ENCODE assay signal across 10 cellular contexts in genomic region chr3:119937229-119937628, GRCh38.
A peak's percentile ranks its signal among the peaks of the same experiment; 100 is the strongest.
DNase-seq lines count a peak whose midpoint lies in the region; ATAC-seq, FAIRE-seq and TF ChIP-seq lines count a peak whose summit lies in the region.
"Had no signal": no experiment of that assay in that cellular context is flagged by ENCODE, and none has a peak within 500 bp of the region (broad histone marks: within the 10 kb centered on the region; RNA-seq: fewer than 3 reads in every experiment).

No MANE protein-coding gene starts in this region.

- H3K27ac Mint-ChIP-seq in activated T-helper 1 cell treated with anti-CD3 and anti-CD28 coated beads, Interleukin-12 subunit alpha, Interleukin-12 subunit beta, Interleukin-2, Interleukin-4 antibody, amounts not matched to agents 30 ng/mL and 10 ng/mL and 1 ng/mL, durations not matched to agents 14 hours and 24 hours and 36 hours, result peak overlapping the region; percentile 42
- H3K27ac Mint-ChIP-seq: activated B cell treated with CpG ODN at 0.5 μM for 24 hours had no signal

- H3K27me3 ChIP-seq in mammary epithelial cell (ENCODE audit: insufficient read depth, low read length), result no peaks in the 10 kb centered on the region
- H3K27me3 ChIP-seq in breast epithelium, result no peaks in the 10 kb centered on the region
- H3K27me3 ChIP-seq in BE2C, result no peaks in the 10 kb centered on the region
- H3K27me3 ChIP-seq: BLaER1 treated with 17β-estradiol and CSF1 and Interleukin-3, amounts not matched to agents 10 nM and 100 nM had no signal

- no peaks in the 10 kb centered on the region for H3K4me1 ChIP-seq in mammary epithelial cell (ENCODE audit: insufficient read depth, low read length)
- no peaks in the 10 kb centered on the region for H3K4me1 ChIP-seq in breast epithelium
- H3K4me1 ChIP-seq in BE2C, result no peaks in the 10 kb centered on the region
- H3K4me1 ChIP-seq: BLaER1 treated with 17β-estradiol and CSF1 and Interleukin-3, amounts not matched to agents 10 nM and 100 nM had no signal

- H4K20me1 ChIP-seq in mammary epithelial cell (ENCODE audit: insufficient read depth, low read length), result peaks cover 5% of the 10 kb centered on the region

- peaks cover 86% of the 10 kb centered on the region for H3K79me2 ChIP-seq in mammary epithelial cell (ENCODE audit: insufficient read depth, low read length)

- peaks cover 18% of the 10 kb centered on the region for H3K4me1 Mint-ChIP-seq in activated T-helper 1 cell treated with anti-CD3 and anti-CD28 coated beads, Interleukin-12 subunit alpha, Interleukin-12 subunit beta, Interleukin-2, Interleukin-4 antibody, amounts not matched to agents 30 ng/mL and 10 ng/mL and 1 ng/mL, durations not matched to agents 14 hours and 24 hours and 36 hours (ENCODE audit: low read depth)

- DNase-seq in mammary epithelial cell, result peak; percentile 5
- DNase-seq in breast epithelium (ENCODE audit: low spot score in 2 of 2), result no peak
- DNase-seq in activated T-helper 1 cell treated with anti-CD3 and anti-CD28 coated beads, Interleukin-12 subunit alpha, Interleukin-12 subunit beta, Interleukin-2, Interleukin-4 antibody, amounts not matched to agents 30 ng/mL and 10 ng/mL and 1 ng/mL, durations not matched to agents 14 hours and 24 hours and 36 hours (ENCODE audit: low spot score), result peak; percentile 22
- DNase-seq in stimulated activated CD8-positive, alpha-beta memory T cell treated with anti-CD3 and anti-CD28 coated beads, Interleukin-15, amount 100 ng/mL, for 48 hours (ENCODE audit: low read depth in 2 of 2), result peak; percentile 39 to 45
- DNase-seq in AML-193 (lab: John Stamatoyannopoulos, UW), result no peak
- DNase-seq in BE2C, result no peak
- DNase-seq in HTR-8/SVneo (ENCODE audit: insufficient read length, low spot score), result no peak
- DNase-seq: activated B cell treated with CpG ODN at 0.5 μM for 24 hours had no signal

- intact Hi-C loops in mammary epithelial cell (cut with micrococcal nuclease), result loop anchor here (5.0 kb wide), 1 partner anchor 75 kb away; no protein-coding TSS in a partner anchor
- intact Hi-C loops in breast epithelium (cut with DNase I; ENCODE audit: low total_unique reads), result no loop called here
- intact Hi-C loops in activated T-helper 1 cell treated with anti-CD3 and anti-CD28 coated beads, Interleukin-12 subunit alpha, Interleukin-12 subunit beta, Interleukin-2, Interleukin-4 antibody, amounts not matched to agents 30 ng/mL and 10 ng/mL and 1 ng/mL, durations not matched to agents 14 hours and 24 hours and 36 hours (cut with micrococcal nuclease), result loop anchor here (1.0 kb wide), 2 partner anchors 25 to 156 kb away; no protein-coding TSS in a partner anchor

- no peak for TF ChIP-seq CTCF in mammary epithelial cell (conservative IDR thresholded peaks at IDR 0.05 in 1 of 2, IDR thresholded peaks at IDR 0.05 in 1 of 2; ENCODE audit: extremely low read depth in 1 of 2, insufficient read depth in 1 of 2, low read depth in 1 of 2, low read length in 2 of 2)
- no peak for TF ChIP-seq CTCF in breast epithelium (IDR thresholded peaks at IDR 0.05)
- no peak for TF ChIP-seq CTCF in BE2C (IDR thresholded peaks at IDR 0.05; ENCODE audit: low read depth, low read length)

- H3K4me2 ChIP-seq in mammary epithelial cell (ENCODE audit: insufficient read depth, low read depth, low read length), result peak overlapping the region; percentile 22
- H3K4me2 ChIP-seq: BLaER1 treated with 17β-estradiol and CSF1 and Interleukin-3, amounts not matched to agents 10 nM and 100 nM had no signal

- H3K4me3 Mint-ChIP-seq in activated T-helper 1 cell treated with anti-CD3 and anti-CD28 coated beads, Interleukin-12 subunit alpha, Interleukin-12 subunit beta, Interleukin-2, Interleukin-4 antibody, amounts not matched to agents 30 ng/mL and 10 ng/mL and 1 ng/mL, durations not matched to agents 14 hours and 24 hours and 36 hours, result peak overlapping the region; percentile 8

- no peak for FAIRE-seq in HTR-8/SVneo (lab: Jason Lieb, UNC)

- CTCF ChIA-PET in mammary epithelial cell (lab: Charles Lee; ENCODE audit: low non-redundant PET), result no interaction called here

- H2AFZ ChIP-seq in mammary epithelial cell (ENCODE audit: low read depth, low read length), result no peak overlapping the region

- H3K9ac ChIP-seq in mammary epithelial cell (ENCODE audit: insufficient read depth, low read length), result no peak overlapping the region
- H3K9ac ChIP-seq: BLaER1 treated with 17β-estradiol and CSF1 and Interleukin-3, amounts not matched to agents 10 nM and 100 nM had no signal

- 75% methylated on average over 2 of the region's 2 CpGs for WGBS in mammary epithelial cell (ENCODE audit: low coverage, missing lambda C conversion rate)

- H3K27ac ChIP-seq in mammary epithelial cell (ENCODE audit: insufficient read depth, low read depth, low read length), result no peak overlapping the region
- no peak overlapping the region for H3K27ac ChIP-seq in breast epithelium
- H3K27ac ChIP-seq: BLaER1 treated with 17β-estradiol and CSF1 and Interleukin-3, amounts not matched to agents 10 nM and 100 nM had no signal

- H3K27me3 Mint-ChIP-seq in activated T-helper 1 cell treated with anti-CD3 and anti-CD28 coated beads, Interleukin-12 subunit alpha, Interleukin-12 subunit beta, Interleukin-2, Interleukin-4 antibody, amounts not matched to agents 30 ng/mL and 10 ng/mL and 1 ng/mL, durations not matched to agents 14 hours and 24 hours and 36 hours (ENCODE audit: insufficient read depth), result peaks cover 5% of the 10 kb centered on the region
- H3K27me3 Mint-ChIP-seq: activated B cell treated with CpG ODN at 0.5 μM for 24 hours had no signal

- peak; percentile 98 for ATAC-seq in HG03342 (IDR thresholded peaks at IDR 0.05; ENCODE audit: unreplicated experiment)

- in situ Hi-C loops in mammary epithelial cell (cut with MboI; ENCODE audit: low sequenced_read_pairs in 2 of 2), result no loop called here

- no TSS peak for BruUV-seq in mammary epithelial cell (replicated peaks; lab: Mats Ljungman, UMichigan)

- no peak for TF ChIP-seq POLR2A in breast epithelium (IDR thresholded peaks at IDR 0.05)

- H3K4me3 ChIP-seq in mammary epithelial cell (replicated peaks in 1 of 3; ENCODE audit: insufficient read depth in 1 of 3, low read depth in 2 of 3, low read length in 3 of 3) (no peak overlapping the region), breast epithelium (no peak overlapping the region), BE2C (ENCODE audit: low read depth, low read length) (no peak overlapping the region)
- H3K4me3 ChIP-seq: BLaER1 treated with 17β-estradiol and CSF1 and Interleukin-3, amounts not matched to agents 10 nM and 100 nM had no signal

- H3K36me3 ChIP-seq in mammary epithelial cell (ENCODE audit: insufficient read depth, low read length) (peaks cover 2% of the 10 kb centered on the region), breast epithelium (no peaks in the 10 kb centered on the region), BE2C (no peaks in the 10 kb centered on the region; the same call in 1 of the 2 replicates)

- H3K9me3 ChIP-seq in mammary epithelial cell (replicated peaks; ENCODE audit: insufficient read depth, low read length), result no peaks in the 10 kb centered on the region
- H3K9me3 ChIP-seq in breast epithelium, result no peaks in the 10 kb centered on the region
- H3K9me3 ChIP-seq in BE2C, result no peaks in the 10 kb centered on the region

- dilution Hi-C loops in mammary epithelial cell (cut with HindIII; ENCODE audit: low sequenced_read_pairs), result no loop called here

- H3K36me3 Mint-ChIP-seq in activated T-helper 1 cell treated with anti-CD3 and anti-CD28 coated beads, Interleukin-12 subunit alpha, Interleukin-12 subunit beta, Interleukin-2, Interleukin-4 antibody, amounts not matched to agents 30 ng/mL and 10 ng/mL and 1 ng/mL, durations not matched to agents 14 hours and 24 hours and 36 hours (ENCODE audit: low read depth), result peaks cover 6% of the 10 kb centered on the region

- H3K9me3 Mint-ChIP-seq in activated T-helper 1 cell treated with anti-CD3 and anti-CD28 coated beads, Interleukin-12 subunit alpha, Interleukin-12 subunit beta, Interleukin-2, Interleukin-4 antibody, amounts not matched to agents 30 ng/mL and 10 ng/mL and 1 ng/mL, durations not matched to agents 14 hours and 24 hours and 36 hours, result no peaks in the 10 kb centered on the region

Comparison
In these comparisons a context has a peak if more than half of its experiments do, and no peak if none do; other contexts are left out.
1. DNase-seq: peak in mammary epithelial cell (single experiment), activated T-helper 1 cell treated with anti-CD3 and anti-CD28 coated beads, Interleukin-12 subunit alpha, Interleukin-12 subunit beta, Interleukin-2, Interleukin-4 antibody, amounts not matched to agents 30 ng/mL and 10 ng/mL and 1 ng/mL, durations not matched to agents 14 hours and 24 hours and 36 hours (single experiment) and stimulated activated CD8-positive, alpha-beta memory T cell treated with anti-CD3 and anti-CD28 coated beads, Interleukin-15, amount 100 ng/mL, for 48 hours (2 of 2); none in breast epithelium (0 of 2), AML-193 (0 of 2), BE2C (single experiment) and HTR-8/SVneo (single experiment).